Comparison of ENCODE assay signal across 6 cellular contexts in the genomic region with DNA sequence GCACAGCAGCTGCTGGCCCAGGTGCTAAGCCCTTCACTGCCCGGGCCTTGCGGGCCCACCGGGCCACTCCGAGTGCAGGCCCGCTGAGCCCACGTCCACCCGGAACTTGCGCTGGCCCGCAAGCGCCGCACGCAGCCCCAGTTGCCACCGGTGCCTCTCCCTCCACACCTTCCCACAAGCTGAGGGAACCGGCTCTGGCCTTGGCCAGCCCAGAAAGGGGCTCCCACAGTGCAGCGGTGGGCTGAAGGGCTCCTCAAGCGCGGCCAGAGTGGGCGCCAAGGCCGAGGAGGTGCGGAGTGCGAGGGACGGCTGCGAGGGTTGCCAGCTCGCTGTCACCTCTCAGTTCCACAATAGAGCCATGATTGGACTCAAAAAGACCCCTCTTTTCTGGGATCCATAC. TPM values are rescaled to one million over a fixed set of nuclear protein-coding genes. Genes with fewer than 3 reads are reported as not detected.
"Had no signal": no experiment of that assay in that cellular context is flagged by ENCODE, and none has a peak within 500 bp of the region (broad histone marks: within the 10 kb centered on the region; RNA-seq: fewer than 3 reads in every experiment).

No MANE protein-coding gene starts in this region.

RNA-seq across cellular contexts. Expression of a gene that starts 0.5 kb away (rescaled TPM):
- total RNA-seq: GM23248, H4, H7, H9, HFFc6 had no signal
- polyA plus RNA-seq: GM23248, GM23338 had no signal
